Comparison of ENCODE assay signal across 1 cellular context in genomic region chr11:18699269-18699596, GRCh38.
TF ChIP-seq lines count a peak whose summit lies in the region.

No MANE protein-coding gene starts in this region.

TF ChIP-seq in H1, 55 proteins besides CTCF, POLR2A, EP300 and RAD21:
- TF ChIP-seq TAF1 (IDR thresholded peaks at IDR 0.05; ENCODE audit: low read depth, low read length) (no peak), SIRT6 (IDR thresholded peaks at IDR 0.05; ENCODE audit: low read length) (no peak), NRF1 (IDR thresholded peaks at IDR 0.05; ENCODE audit: low read depth, low read length) (no peak), CBX8 (IDR thresholded peaks at IDR 0.05; ENCODE audit: borderline replicate concordance, low read depth, low read length) (no peak), BACH1 (IDR thresholded peaks at IDR 0.05; ENCODE audit: low read length) (no peak), GTF2F1 (IDR thresholded peaks at IDR 0.05; ENCODE audit: borderline replicate concordance, low read depth, low read length) (no peak), KDM1A (IDR thresholded peaks at IDR 0.05; ENCODE audit: borderline replicate concordance, low read length) (no peak), SIX5 (IDR thresholded peaks at IDR 0.05; ENCODE audit: low read depth, low read length) (no peak), POU5F1 (IDR thresholded peaks at IDR 0.05; ENCODE audit: low read depth, low read length) (no peak), SUZ12 (IDR thresholded peaks at IDR 0.05; ENCODE audit: low read length) (no peak), SIN3A (conservative IDR thresholded peaks at IDR 0.05 in 1 of 2, IDR thresholded peaks at IDR 0.05 in 1 of 2; ENCODE audit: low read depth in 1 of 2, low read length in 2 of 2) (no peak), KDM4A (IDR thresholded peaks at IDR 0.05; ENCODE audit: low read depth, low read length, severe bottlenecking) (no peak), ATF2 (IDR thresholded peaks at IDR 0.05; ENCODE audit: low read length) (no peak), TCF12 (IDR thresholded peaks at IDR 0.05; ENCODE audit: low read depth, low read length) (no peak), CREB1 (IDR thresholded peaks at IDR 0.05) (no peak), TEAD4 (IDR thresholded peaks at IDR 0.05; ENCODE audit: low read depth, low read length) (no peak)
TF ChIP-seq in H1: peak in this region for 0.
